10 cellular contexts compared by ENCODE assay signal in the genomic region with DNA sequence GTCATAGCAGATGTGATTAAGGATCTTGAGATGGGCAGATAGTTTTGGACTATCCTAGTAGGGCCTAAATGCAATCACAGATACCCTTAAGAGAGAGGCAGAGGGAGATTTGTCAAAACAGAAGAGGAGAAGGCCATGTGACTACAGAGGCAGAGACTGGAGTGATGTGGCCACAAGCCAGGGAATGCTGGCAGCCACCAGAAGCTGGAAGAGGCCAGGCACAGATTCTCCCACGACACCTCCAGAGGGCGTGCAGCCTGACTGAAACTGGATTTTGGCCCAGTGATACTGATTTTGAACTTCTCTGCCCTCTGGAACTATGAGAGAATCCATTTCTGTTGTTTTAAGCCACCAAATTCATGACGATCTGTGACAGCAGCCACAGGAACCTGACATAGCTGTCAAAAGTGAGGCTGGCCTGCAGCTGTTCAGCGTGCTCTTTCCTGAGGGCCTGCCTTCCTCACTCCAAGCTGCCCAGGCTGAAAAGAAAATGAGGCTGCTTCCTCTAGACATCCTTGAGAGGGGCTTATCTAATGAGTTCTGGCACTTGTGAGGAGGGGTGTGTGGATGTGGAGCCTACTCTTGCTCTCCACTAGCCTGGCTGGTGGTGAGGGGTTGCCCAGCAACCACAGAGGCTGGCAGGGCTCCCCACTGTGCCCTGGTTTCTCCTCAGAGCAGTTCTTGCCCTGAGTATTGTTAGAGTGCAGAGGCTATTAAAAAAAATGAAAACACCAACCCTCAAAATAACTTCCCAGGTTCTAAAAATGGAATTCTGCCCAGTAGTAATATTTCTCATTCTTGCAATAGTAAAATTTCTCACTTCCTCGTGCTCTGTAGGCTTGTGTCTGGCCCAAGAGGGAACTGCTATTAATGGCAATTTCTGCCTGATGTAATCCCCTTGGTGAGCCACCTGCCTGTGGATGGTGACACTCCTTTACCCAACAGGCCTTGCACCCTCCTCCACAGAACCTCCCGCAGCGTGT. TPM values are rescaled to one million over a fixed set of nuclear protein-coding genes. Genes with fewer than 3 reads are reported as not detected.
DNase-seq lines count a peak whose midpoint lies in the region; ATAC-seq and TF ChIP-seq lines count a peak whose summit lies in the region.
"Had no signal": no experiment of that assay in that cellular context is flagged by ENCODE, and none has a peak within 500 bp of the region (broad histone marks: within the 10 kb centered on the region; RNA-seq: fewer than 3 reads in every experiment).

No MANE protein-coding gene starts in this region.

- POLR2A ChIA-PET in activated CD4-positive, alpha-beta T cell treated with anti-CD3 and anti-CD28 coated beads, Interleukin-2, amount 10 ng/mL, durations not matched to agents 7 days and 5 days (lab: Charles Lee), result no interaction called here
- POLR2A ChIA-PET in Caco-2 (lab: Charles Lee), result no interaction called here
- POLR2A ChIA-PET in activated CD4-positive, alpha-beta memory T cell treated with anti-CD3 and anti-CD28 coated beads for 36 hours (lab: Charles Lee), result no interaction called here

- peaks cover 3% of the 10 kb centered on the region for H3K9me3 Mint-ChIP-seq in activated CD4-positive, alpha-beta T cell treated with anti-CD3 and anti-CD28 coated beads, Interleukin-2, amount 10 ng/mL, durations not matched to agents 7 days and 5 days
- H3K9me3 Mint-ChIP-seq in Caco-2 (ENCODE audit: unreplicated experiment), result no peaks in the 10 kb centered on the region
- peaks cover 9% of the 10 kb centered on the region for H3K9me3 Mint-ChIP-seq in activated CD4-positive, alpha-beta memory T cell treated with anti-CD3 and anti-CD28 coated beads for 36 hours

- no TSS peak for BruUV-seq in Caco-2 (replicated peaks; lab: Mats Ljungman, UMichigan)

- CTCF ChIA-PET in activated CD4-positive, alpha-beta T cell treated with anti-CD3 and anti-CD28 coated beads, Interleukin-2, amount 10 ng/mL, durations not matched to agents 7 days and 5 days (lab: Charles Lee), result interaction anchor here (1.1 to 2.2 kb wide), 5 partner anchors 10 to 28 kb away, joined by 3 to 10 read pairs (median 5); no protein-coding TSS in a partner anchor
- CTCF ChIA-PET in Caco-2 (lab: Charles Lee), result no interaction called here
- CTCF ChIA-PET in activated CD4-positive, alpha-beta memory T cell treated with anti-CD3 and anti-CD28 coated beads for 36 hours (lab: Charles Lee), result interaction anchor here (1.0 kb wide), 1 partner anchor 26 kb away, joined by 3 read pairs; no protein-coding TSS in a partner anchor

- peak overlapping the region; percentile 54 for H3K27ac Mint-ChIP-seq in activated CD4-positive, alpha-beta T cell treated with anti-CD3 and anti-CD28 coated beads, Interleukin-2, amount 10 ng/mL, durations not matched to agents 7 days and 5 days
- H3K27ac Mint-ChIP-seq in Caco-2 (ENCODE audit: unreplicated experiment), result no peak overlapping the region
- no peak overlapping the region for H3K27ac Mint-ChIP-seq in activated CD4-positive, alpha-beta memory T cell treated with anti-CD3 and anti-CD28 coated beads for 36 hours

- H3K27me3 Mint-ChIP-seq in activated CD4-positive, alpha-beta T cell treated with anti-CD3 and anti-CD28 coated beads, Interleukin-2, amount 10 ng/mL, durations not matched to agents 7 days and 5 days, result peaks cover 3% of the 10 kb centered on the region
- H3K27me3 Mint-ChIP-seq in Caco-2 (ENCODE audit: insufficient read depth, unreplicated experiment), result no peaks in the 10 kb centered on the region
- H3K27me3 Mint-ChIP-seq in activated CD4-positive, alpha-beta memory T cell treated with anti-CD3 and anti-CD28 coated beads for 36 hours, result no peaks in the 10 kb centered on the region

- DNase-seq in activated CD4-positive, alpha-beta T cell treated with anti-CD3 and anti-CD28 coated beads, Interleukin-2, amount 10 ng/mL, durations not matched to agents 7 days and 5 days, result no peak
- no peak for DNase-seq in activated CD4-positive, alpha-beta T cell treated with anti-CD3 and anti-CD28 coated beads for 1 hour
- DNase-seq in NCI-H2107 treated with DMSO at 0.1 percent for 48 hours (lab: John Stamatoyannopoulos, UW; ENCODE audit: unreplicated experiment) (peak; percentile 93), fibroblast of mammary gland (ENCODE audit: low read depth) (peak; percentile 35), Caco-2 (no peak)
- no peak for DNase-seq in activated CD4-positive, alpha-beta memory T cell treated with anti-CD3 and anti-CD28 coated beads for 36 hours
- DNase-seq in activated CD4-positive, CD25-positive, alpha-beta regulatory T cell (lab: John Stamatoyannopoulos, UW), result no peak
- DNase-seq: heart right ventricle had no signal

- TF ChIP-seq CTCF in fibroblast of mammary gland (conservative IDR thresholded peaks at IDR 0.05; ENCODE audit: control insufficient read depth, insufficient read depth, low read depth, low read length) (no peak), Caco-2 (IDR thresholded peaks at IDR 0.05; ENCODE audit: insufficient read depth in 1 of 2, low read depth in 1 of 2, low read length in 1 of 2, severe bottlenecking in 1 of 2, unreplicated experiment in 1 of 2) (no peak)

- H3K36me3 Mint-ChIP-seq in activated CD4-positive, alpha-beta T cell treated with anti-CD3 and anti-CD28 coated beads, Interleukin-2, amount 10 ng/mL, durations not matched to agents 7 days and 5 days (ENCODE audit: low read depth), result peaks cover 3% of the 10 kb centered on the region
- H3K36me3 Mint-ChIP-seq in Caco-2 (ENCODE audit: insufficient read depth, unreplicated experiment), result no peaks in the 10 kb centered on the region
- peaks cover 4% of the 10 kb centered on the region for H3K36me3 Mint-ChIP-seq in activated CD4-positive, alpha-beta memory T cell treated with anti-CD3 and anti-CD28 coated beads for 36 hours

- no peaks in the 10 kb centered on the region for H3K9me3 ChIP-seq in Caco-2

- H3K27me3 ChIP-seq in Caco-2 (replicated peaks; ENCODE audit: control insufficient read depth, insufficient read depth, low read length), result no peaks in the 10 kb centered on the region
- H3K27me3 ChIP-seq: heart right ventricle had no signal

- no peak overlapping the region for H3K4me3 Mint-ChIP-seq in activated CD4-positive, alpha-beta T cell treated with anti-CD3 and anti-CD28 coated beads, Interleukin-2, amount 10 ng/mL, durations not matched to agents 7 days and 5 days
- no peak overlapping the region for H3K4me3 Mint-ChIP-seq in Caco-2 (ENCODE audit: unreplicated experiment)
- no peak overlapping the region for H3K4me3 Mint-ChIP-seq in activated CD4-positive, alpha-beta memory T cell treated with anti-CD3 and anti-CD28 coated beads for 36 hours

- H3K4me1 ChIP-seq in Caco-2, result no peaks in the 10 kb centered on the region

- peaks cover 17% of the 10 kb centered on the region for H3K4me1 Mint-ChIP-seq in activated CD4-positive, alpha-beta T cell treated with anti-CD3 and anti-CD28 coated beads, Interleukin-2, amount 10 ng/mL, durations not matched to agents 7 days and 5 days
- no peaks in the 10 kb centered on the region for H3K4me1 Mint-ChIP-seq in Caco-2 (ENCODE audit: low read depth, unreplicated experiment)
- H3K4me1 Mint-ChIP-seq in activated CD4-positive, alpha-beta memory T cell treated with anti-CD3 and anti-CD28 coated beads for 36 hours (ENCODE audit: low read depth), result peaks cover 10% of the 10 kb centered on the region

- intact Hi-C loops in Caco-2 (cut with micrococcal nuclease; ENCODE audit: unreplicated experiment), result no loop called here
- intact Hi-C loops in activated CD4-positive, alpha-beta memory T cell treated with anti-CD3 and anti-CD28 coated beads for 36 hours (cut with micrococcal nuclease), result no loop called here

- peak; percentile 88 for ATAC-seq in HG02884 (IDR thresholded peaks at IDR 0.05; ENCODE audit: unreplicated experiment)

- H3K4me3 ChIP-seq in fibroblast of mammary gland (ENCODE audit: control insufficient read depth, low read depth, low read length) (no peak overlapping the region), Caco-2 (ENCODE audit: low read depth, low read length) (no peak overlapping the region)
- H3K4me3 ChIP-seq: heart right ventricle had no signal

- no peaks in the 10 kb centered on the region for H3K36me3 ChIP-seq in Caco-2 (ENCODE audit: control insufficient read depth, insufficient read depth, low read length)
- H3K36me3 ChIP-seq: heart right ventricle had no signal

RNA-seq across cellular contexts. Expression of a gene that starts 52.4 kb away (rescaled TPM):
- total RNA-seq in activated CD4-positive, alpha-beta T cell treated with anti-CD3 and anti-CD28 coated beads, Interleukin-2, amount 10 ng/mL, durations not matched to agents 7 days and 5 days, result not detected
- total RNA-seq in Caco-2 (2022), result 15.3 and 18.5 TPM in 2 replicates
- not detected for total RNA-seq in activated CD4-positive, alpha-beta memory T cell treated with anti-CD3 and anti-CD28 coated beads for 36 hours
- total RNA-seq: T-helper 1 cell treated with Interleukin-12 subunit alpha and Interleukin-12 subunit beta and Interleukin-4 antibody, amounts not matched to agents 30 ng/mL and 1 ng/mL, for 36 hours had no signal

Comparison
In these comparisons a context has a peak if more than half of its experiments do, and no peak if none do; other contexts are left out.
1. DNase-seq: peak in NCI-H2107 treated with DMSO at 0.1 percent for 48 hours (single experiment) and fibroblast of mammary gland (single experiment); none in activated CD4-positive, alpha-beta T cell treated with anti-CD3 and anti-CD28 coated beads, Interleukin-2, amount 10 ng/mL, durations not matched to agents 7 days and 5 days (single experiment), activated CD4-positive, alpha-beta T cell treated with anti-CD3 and anti-CD28 coated beads for 1 hour (single experiment), Caco-2 (0 of 2), activated CD4-positive, alpha-beta memory T cell treated with anti-CD3 and anti-CD28 coated beads for 36 hours (single experiment) and activated CD4-positive, CD25-positive, alpha-beta regulatory T cell (0 of 4).
2. RNA of a gene that starts 52.4 kb away (total RNA-seq): 15.3 to 18.5 TPM in Caco-2; not detected in activated CD4-positive, alpha-beta T cell treated with anti-CD3 and anti-CD28 coated beads, Interleukin-2, amount 10 ng/mL, durations not matched to agents 7 days and 5 days and not detected in activated CD4-positive, alpha-beta memory T cell treated with anti-CD3 and anti-CD28 coated beads for 36 hours; every median in the first group is over 10 times any median in the second.